Comparison of ENCODE assay signal across 7 cellular contexts in the genomic region with DNA sequence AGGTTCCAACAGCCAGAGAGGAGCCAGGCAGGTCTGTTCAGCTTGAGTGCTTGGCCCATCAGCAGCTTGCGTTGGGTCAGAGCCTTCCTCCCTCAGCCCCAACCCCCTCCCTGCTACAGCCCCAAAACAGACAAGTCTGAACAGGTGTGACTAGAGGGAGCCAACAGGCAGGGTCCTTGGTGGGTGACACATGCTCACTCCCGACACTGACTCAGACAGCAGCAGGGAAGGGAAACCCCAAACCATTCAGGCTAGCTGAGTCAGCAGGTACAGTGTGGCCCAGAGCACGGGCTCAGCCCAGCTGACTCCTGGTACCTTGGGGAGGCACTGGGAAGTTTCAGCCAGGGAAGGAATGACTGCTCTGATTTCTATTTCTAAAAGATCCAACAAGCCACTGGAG.
A peak's percentile ranks its signal among the peaks of the same experiment; 100 is the strongest.
DNase-seq lines count a peak whose midpoint lies in the region; ATAC-seq, FAIRE-seq and TF ChIP-seq lines count a peak whose summit lies in the region.
"Not testable (repeated sequence)": the region's sequence is repeated elsewhere in the genome, so short reads cannot be mapped to it uniquely, and the experiment has no call there.

No MANE protein-coding gene starts in this region.

- not testable (repeated sequence) for DNase-seq in GM12892 (ENCODE audit: insufficient read length); RWPE2 (ENCODE audit: low spot score); activated T-cell treated with anti-CD3 and anti-CD28 coated beads, Interleukin-2, amount 50 U/mL, for 4 hours; endothelial cell of umbilical vein (ENCODE audit: low read depth, low spot score); keratinocyte (ENCODE audit: low read depth, low spot score); gastrocnemius medialis

- not testable (repeated sequence) for H3K9me3 Mint-ChIP-seq in activated T-cell treated with anti-CD3 and anti-CD28 coated beads, Interleukin-2, amount 50 U/mL, for 4 hours

- H3K36me3 ChIP-seq in RWPE2 (ENCODE audit: low read depth); endothelial cell of umbilical vein (ENCODE audit: control insufficient read depth in 2 of 2, extremely low read depth in 1 of 2, insufficient read depth in 2 of 2, low read length in 2 of 2); keratinocyte (ENCODE audit: control insufficient read depth in 2 of 2, extremely low read depth in 1 of 2, insufficient read depth in 2 of 2, low read length in 2 of 2); gastrocnemius medialis: not testable (repeated sequence)

- H3K4me2 ChIP-seq in endothelial cell of umbilical vein (ENCODE audit: insufficient read depth, low read length); keratinocyte (ENCODE audit: control insufficient read depth, extremely low read depth, insufficient read depth, low read depth, low read length): not testable (repeated sequence)

- H2AFZ ChIP-seq in endothelial cell of umbilical vein (ENCODE audit: low read depth, low read length); keratinocyte (ENCODE audit: control insufficient read depth, low read length): not testable (repeated sequence)

- not testable (repeated sequence) for BruUV-seq in endothelial cell of umbilical vein (replicated peaks; lab: Mats Ljungman, UMichigan)

- H4K20me1 ChIP-seq in endothelial cell of umbilical vein (replicated peaks; ENCODE audit: control insufficient read depth, extremely low read depth, insufficient read depth, low read length); keratinocyte (ENCODE audit: control insufficient read depth, extremely low read depth, insufficient read depth, low read length): not testable (repeated sequence)

- H3K4me3 ChIP-seq in RWPE2 (ENCODE audit: severe bottlenecking); endothelial cell of umbilical vein (replicated peaks in 1 of 3; ENCODE audit: insufficient read depth in 1 of 3, low read depth in 1 of 3, low read length in 3 of 3); keratinocyte (ENCODE audit: control insufficient read depth in 2 of 3, extremely low read depth in 1 of 3, insufficient read depth in 2 of 3, low read depth in 1 of 3, low read length in 3 of 3); gastrocnemius medialis: not testable (repeated sequence)

- H3K9ac ChIP-seq in endothelial cell of umbilical vein (replicated peaks; ENCODE audit: extremely low read depth, insufficient read depth, low read length); keratinocyte (ENCODE audit: control insufficient read depth, extremely low read depth, insufficient read depth, low read length): not testable (repeated sequence)

- H3K4me1 Mint-ChIP-seq in activated T-cell treated with anti-CD3 and anti-CD28 coated beads, Interleukin-2, amount 50 U/mL, for 4 hours (ENCODE audit: low read depth): not testable (repeated sequence)

- not testable (repeated sequence) for H3K36me3 Mint-ChIP-seq in activated T-cell treated with anti-CD3 and anti-CD28 coated beads, Interleukin-2, amount 50 U/mL, for 4 hours (ENCODE audit: insufficient read depth)

- FAIRE-seq in GM12892 (lab: Jason Lieb, UNC) (peak; percentile 92), endothelial cell of umbilical vein (lab: Jason Lieb, UNC) (peak; percentile 64), keratinocyte (lab: Jason Lieb, UNC) (peak; percentile 100)

- CTCF ChIA-PET in endothelial cell of umbilical vein (lab: Charles Lee): not testable (repeated sequence)

- H3K9me3 ChIP-seq in RWPE2 (ENCODE audit: severe bottlenecking); endothelial cell of umbilical vein (replicated peaks; ENCODE audit: control insufficient read depth, insufficient read depth, low read length); keratinocyte (ENCODE audit: control insufficient read depth, low read depth, low read length); gastrocnemius medialis: not testable (repeated sequence)

- H3K4me3 Mint-ChIP-seq in activated T-cell treated with anti-CD3 and anti-CD28 coated beads, Interleukin-2, amount 50 U/mL, for 4 hours: not testable (repeated sequence)

- not testable (repeated sequence) for H3K27me3 ChIP-seq in RWPE2 (ENCODE audit: insufficient read depth, poor library complexity, severe bottlenecking); endothelial cell of umbilical vein (ENCODE audit: control insufficient read depth in 2 of 2, insufficient read depth in 2 of 2, low read length in 2 of 2); keratinocyte (ENCODE audit: control insufficient read depth, extremely low read depth, insufficient read depth, low read length); gastrocnemius medialis

- POLR2A ChIA-PET in endothelial cell of umbilical vein (lab: Charles Lee): not testable (repeated sequence)

- H3K4me1 ChIP-seq in RWPE2 (ENCODE audit: insufficient read depth, poor library complexity, severe bottlenecking); endothelial cell of umbilical vein (ENCODE audit: control insufficient read depth, extremely low read depth, insufficient read depth, low read length); keratinocyte (ENCODE audit: control insufficient read depth, extremely low read depth, insufficient read depth, low read length); gastrocnemius medialis: not testable (repeated sequence)

- not testable (repeated sequence) for H3K27ac ChIP-seq in RWPE2 (ENCODE audit: poor library complexity, severe bottlenecking); endothelial cell of umbilical vein (ENCODE audit: insufficient read depth, low read depth, low read length); keratinocyte (ENCODE audit: control insufficient read depth, insufficient read depth, low read length); gastrocnemius medialis

- intact Hi-C loops in endothelial cell of umbilical vein (cut with micrococcal nuclease); gastrocnemius medialis (cut with DNase I; ENCODE audit: low total_unique reads): not testable (repeated sequence)

- H3K27me3 Mint-ChIP-seq in activated T-cell treated with anti-CD3 and anti-CD28 coated beads, Interleukin-2, amount 50 U/mL, for 4 hours (ENCODE audit: low read depth): not testable (repeated sequence)

- dilution Hi-C loops in endothelial cell of umbilical vein (cut with MboI; ENCODE audit: extremely low pct_ligation_motif_present, low sequenced_read_pairs); keratinocyte (cut with MboI; ENCODE audit: extremely low pct_ligation_motif_present, low sequenced_read_pairs): not testable (repeated sequence)

- not testable (repeated sequence) for H3K9me1 ChIP-seq in endothelial cell of umbilical vein (replicated peaks; ENCODE audit: control insufficient read depth, extremely low read depth, insufficient read depth, low read length); keratinocyte (ENCODE audit: control insufficient read depth, extremely low read depth, insufficient read depth, low read length)

- not testable (repeated sequence) for H3K79me2 ChIP-seq in endothelial cell of umbilical vein (ENCODE audit: control insufficient read depth, insufficient read depth, low read length); keratinocyte (ENCODE audit: control insufficient read depth, insufficient read depth, low read length)

- in situ Hi-C loops in gastrocnemius medialis (cut with MboI; ENCODE audit: low sequenced_read_pairs in 4 of 4): not testable (repeated sequence)

- TF ChIP-seq CTCF in RWPE2 (IDR thresholded peaks at IDR 0.05; ENCODE audit: poor library complexity, severe bottlenecking); endothelial cell of umbilical vein (IDR thresholded peaks at IDR 0.05; ENCODE audit: extremely low read depth in 1 of 2, insufficient read depth in 1 of 2, low read depth in 1 of 2, low read length in 2 of 2); keratinocyte (optimal IDR thresholded peaks at IDR 0.05 in 1 of 3, IDR thresholded peaks at IDR 0.05 in 1 of 3, conservative IDR thresholded peaks at IDR 0.05 in 1 of 3; ENCODE audit: extremely low read depth in 1 of 3, insufficient read depth in 2 of 3, low read length in 3 of 3); gastrocnemius medialis (IDR thresholded peaks at IDR 0.05 in 4 of 5, conservative IDR thresholded peaks at IDR 0.05 in 1 of 5): not testable (repeated sequence)

- peak; percentile 58 for ATAC-seq in HG03432 (IDR thresholded peaks at IDR 0.05; ENCODE audit: unreplicated experiment)
- peak; percentile 97 for ATAC-seq in RWPE2 (ENCODE audit: low read depth)
- ATAC-seq in activated T-cell treated with anti-CD3 and anti-CD28 coated beads, Interleukin-2, amount 50 U/mL, for 4 hours: peak; percentile 82 to 94
- ATAC-seq in gastrocnemius medialis: peak; percentile 84 to 90

- not testable (repeated sequence) for TF ChIP-seq POLR2A in GM12892 (IDR thresholded peaks at IDR 0.05; ENCODE audit: low read depth, low read length); endothelial cell of umbilical vein (IDR thresholded peaks at IDR 0.05; ENCODE audit: low read depth, low read length); gastrocnemius medialis (IDR thresholded peaks at IDR 0.05)
